In the genomic region with DNA sequence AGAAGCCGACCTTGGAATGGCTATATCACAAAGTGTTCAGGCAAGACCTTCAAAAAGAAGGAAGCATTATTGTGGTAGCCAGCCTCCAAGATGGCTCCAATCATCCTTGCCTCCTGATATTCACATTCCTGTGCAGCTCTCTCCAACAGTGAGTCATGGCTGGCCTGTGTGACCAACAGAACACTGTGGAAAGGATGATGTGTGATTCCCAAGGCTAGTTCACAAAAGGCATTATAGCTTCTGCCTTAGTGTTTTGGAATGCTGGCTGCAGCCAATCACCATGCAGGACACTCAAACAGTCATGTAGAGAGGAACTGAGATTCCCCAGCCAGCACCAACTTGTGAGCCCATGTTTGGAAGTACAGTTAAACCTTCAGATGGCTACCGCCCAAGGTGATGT, we compare ENCODE assay signal across 13 cellular contexts.
DNase-seq lines count a peak whose midpoint lies in the region; ATAC-seq and TF ChIP-seq lines count a peak whose summit lies in the region.
"Had no signal": no experiment of that assay in that cellular context is flagged by ENCODE, and none has a peak within 500 bp of the region (broad histone marks: within the 10 kb centered on the region; RNA-seq: fewer than 3 reads in every experiment).

No MANE protein-coding gene starts in this region.

- DNase-seq in GM04504 (ENCODE audit: low read depth) (peak; percentile 98), fibroblast of mammary gland (ENCODE audit: low read depth) (peak; percentile 100), trophoblast cell (peak; percentile 41 to 72), left ventricle myocardium inferior (no peak)
- no peak for DNase-seq in stimulated activated CD4-positive, alpha-beta T cell treated with anti-CD3 and anti-CD28 coated beads, Interleukin-15, amount 100 ng/mL, for 24 hours
- DNase-seq: activated effector memory CD4-positive, alpha-beta T cell treated with Interleukin-2 at 50 U/mL for 16 hours; DMS 273 treated with DMSO at 0.1 percent for 48 hours; effector CD4-positive, alpha-beta T cell; NCI-H2081 treated with DMSO at 0.1 percent for 48 hours had no signal

- H3K27ac ChIP-seq in trophoblast cell (ENCODE audit: low read depth, low read length) (no peak overlapping the region), left ventricle myocardium inferior (replicated peaks) (no peak overlapping the region)

- no peak overlapping the region for H3K4me3 ChIP-seq in fibroblast of mammary gland (ENCODE audit: control insufficient read depth, low read depth, low read length)
- H3K4me3 ChIP-seq in trophoblast cell (ENCODE audit: low read depth, low read length) = no peak overlapping the region
- H3K4me3 ChIP-seq in left ventricle myocardium inferior = no peak overlapping the region

- H2BK120ac ChIP-seq in trophoblast cell (ENCODE audit: insufficient read depth, low read length, poor library complexity) = no peak overlapping the region

- peak; percentile 100 for ATAC-seq in SK-N-SH treated with all-trans-retinoic acid at 6 μM for 48 hours
- no peak for ATAC-seq in HG02798 (IDR thresholded peaks at IDR 0.05; ENCODE audit: poor library complexity, unreplicated experiment)
- no peak for ATAC-seq in GM18517 (IDR thresholded peaks at IDR 0.05; ENCODE audit: unreplicated experiment)
- ATAC-seq: activated CD4-positive, CD25-positive, alpha-beta regulatory T cell treated with anti-CD3 and anti-CD28 coated beads, Interleukin-2, amount 50 U/mL, for 24 hours had no signal

- H3K4ac ChIP-seq in trophoblast cell (ENCODE audit: low read depth, low read length) = no peak overlapping the region

- no peak overlapping the region for H4K12ac ChIP-seq in trophoblast cell (ENCODE audit: low read depth, low read length)

- H3K4me2 ChIP-seq in trophoblast cell (ENCODE audit: low read length) = no peak overlapping the region

- peaks cover 0 to 2% of the 10 kb centered on the region in 2 experiments for H3K36me3 ChIP-seq in trophoblast cell (ENCODE audit: control insufficient read depth in 1 of 2, insufficient read depth in 2 of 2, low read length in 2 of 2)
- peaks cover 55% of the 10 kb centered on the region for H3K36me3 ChIP-seq in left ventricle myocardium inferior

- H4K8ac ChIP-seq in trophoblast cell (ENCODE audit: low read depth, low read length) = no peak overlapping the region

- H3K79me1 ChIP-seq in trophoblast cell (ENCODE audit: low read length) = no peaks in the 10 kb centered on the region

- no CpG with 5 or more reads among the region's 2 CpGs for WGBS in trophoblast cell (ENCODE audit: extremely low coverage, insufficient coverage, insufficient read length)

- no peak overlapping the region for H4K91ac ChIP-seq in trophoblast cell (ENCODE audit: low read depth, low read length)

- no peaks in the 10 kb centered on the region for H3K27me3 ChIP-seq in trophoblast cell (ENCODE audit: insufficient read depth, low read length)
- no peaks in the 10 kb centered on the region for H3K27me3 ChIP-seq in left ventricle myocardium inferior (ENCODE audit: low read depth)

- no peak overlapping the region for H2BK5ac ChIP-seq in trophoblast cell (ENCODE audit: low read depth, low read length, poor library complexity)

- H3K23ac ChIP-seq in trophoblast cell (ENCODE audit: low read length) = no peak overlapping the region

- no peak overlapping the region for H3K9ac ChIP-seq in trophoblast cell (ENCODE audit: low read length)

- no peak overlapping the region for H3K18ac ChIP-seq in trophoblast cell (ENCODE audit: low read length)

- no peak overlapping the region for H2AFZ ChIP-seq in trophoblast cell (ENCODE audit: insufficient read depth, low read length, poor library complexity)

- intact Hi-C loops in left ventricle myocardium inferior (cut with micrococcal nuclease) = no loop called here

- H2AK5ac ChIP-seq in trophoblast cell (ENCODE audit: low read length) = no peak overlapping the region

- no peak overlapping the region for H3K14ac ChIP-seq in trophoblast cell (ENCODE audit: low read length)

- TF ChIP-seq CTCF in fibroblast of mammary gland (conservative IDR thresholded peaks at IDR 0.05; ENCODE audit: control insufficient read depth, insufficient read depth, low read depth, low read length) (no peak), left ventricle myocardium inferior (IDR thresholded peaks at IDR 0.05; ENCODE audit: borderline replicate concordance) (no peak)

- no peak overlapping the region for H2BK12ac ChIP-seq in trophoblast cell (ENCODE audit: low read length)

- no peaks in the 10 kb centered on the region for H3K79me2 ChIP-seq in trophoblast cell (ENCODE audit: control insufficient read depth, insufficient read depth, low read length, poor library complexity)

- H3K4me1 ChIP-seq in trophoblast cell (ENCODE audit: control insufficient read depth in 1 of 2, insufficient read depth in 2 of 2, low read length in 2 of 2) (peaks cover 0 to 2% of the 10 kb centered on the region in 2 experiments), left ventricle myocardium inferior (peaks cover 3% of the 10 kb centered on the region)

- no peaks in the 10 kb centered on the region for H3K9me3 ChIP-seq in trophoblast cell (ENCODE audit: insufficient read depth, low read depth, low read length)
- H3K9me3 ChIP-seq in left ventricle myocardium inferior (replicated peaks) = no peaks in the 10 kb centered on the region

TF ChIP-seq in SK-N-SH treated with all-trans-retinoic acid at 6 μM for 48 hours, 23 proteins besides CTCF, POLR2A, EP300 and RAD21:
- TF ChIP-seq, protein P1, sequence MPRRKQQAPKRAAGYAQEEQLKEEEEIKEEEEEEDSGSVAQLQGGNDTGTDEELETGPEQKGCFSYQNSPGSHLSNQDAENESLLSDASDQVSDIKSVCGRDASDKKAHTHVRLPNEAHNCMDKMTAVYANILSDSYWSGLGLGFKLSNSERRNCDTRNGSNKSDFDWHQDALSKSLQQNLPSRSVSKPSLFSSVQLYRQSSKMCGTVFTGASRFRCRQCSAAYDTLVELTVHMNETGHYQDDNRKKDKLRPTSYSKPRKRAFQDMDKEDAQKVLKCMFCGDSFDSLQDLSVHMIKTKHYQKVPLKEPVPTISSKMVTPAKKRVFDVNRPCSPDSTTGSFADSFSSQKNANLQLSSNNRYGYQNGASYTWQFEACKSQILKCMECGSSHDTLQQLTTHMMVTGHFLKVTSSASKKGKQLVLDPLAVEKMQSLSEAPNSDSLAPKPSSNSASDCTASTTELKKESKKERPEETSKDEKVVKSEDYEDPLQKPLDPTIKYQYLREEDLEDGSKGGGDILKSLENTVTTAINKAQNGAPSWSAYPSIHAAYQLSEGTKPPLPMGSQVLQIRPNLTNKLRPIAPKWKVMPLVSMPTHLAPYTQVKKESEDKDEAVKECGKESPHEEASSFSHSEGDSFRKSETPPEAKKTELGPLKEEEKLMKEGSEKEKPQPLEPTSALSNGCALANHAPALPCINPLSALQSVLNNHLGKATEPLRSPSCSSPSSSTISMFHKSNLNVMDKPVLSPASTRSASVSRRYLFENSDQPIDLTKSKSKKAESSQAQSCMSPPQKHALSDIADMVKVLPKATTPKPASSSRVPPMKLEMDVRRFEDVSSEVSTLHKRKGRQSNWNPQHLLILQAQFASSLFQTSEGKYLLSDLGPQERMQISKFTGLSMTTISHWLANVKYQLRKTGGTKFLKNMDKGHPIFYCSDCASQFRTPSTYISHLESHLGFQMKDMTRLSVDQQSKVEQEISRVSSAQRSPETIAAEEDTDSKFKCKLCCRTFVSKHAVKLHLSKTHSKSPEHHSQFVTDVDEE (CRISPR knock-in tag; IDR thresholded peaks at IDR 0.05) = no peak
- TF ChIP-seq ISL1 (CRISPR knock-in tag; IDR thresholded peaks at IDR 0.05) (no peak), ZNF8 (CRISPR knock-in tag; IDR thresholded peaks at IDR 0.05) (no peak), BACH2 (CRISPR knock-in tag; IDR thresholded peaks at IDR 0.05; ENCODE audit: borderline replicate concordance) (no peak), TOX (CRISPR knock-in tag; IDR thresholded peaks at IDR 0.05; ENCODE audit: borderline replicate concordance) (peak; percentile 30; the same call in 1 of the 2 replicates), ARNTL (CRISPR knock-in tag; IDR thresholded peaks at IDR 0.05; ENCODE audit: borderline replicate concordance, low read depth) (no peak), ZNF70 (CRISPR knock-in tag; IDR thresholded peaks at IDR 0.05) (no peak), RARB (CRISPR knock-in tag; IDR thresholded peaks at IDR 0.05) (no peak), ZFP3 (CRISPR knock-in tag; IDR thresholded peaks at IDR 0.05) (0 out of 2 replicates have a peak, but pooled peaks have one; percentile 51), ZFP30 (CRISPR knock-in tag; IDR thresholded peaks at IDR 0.05) (peak; percentile 68), CSDC2 (CRISPR knock-in tag; IDR thresholded peaks at IDR 0.05) (peak; percentile 87; the same call in 1 of the 2 replicates), SNAI2 (CRISPR knock-in tag; IDR thresholded peaks at IDR 0.05) (peak; percentile 66; the same call in 1 of the 2 replicates)

Comparison
In these comparisons a context has a peak if more than half of its experiments do, and no peak if none do; other contexts are left out.
1. DNase-seq: peak in GM04504 (single experiment), fibroblast of mammary gland (single experiment) and trophoblast cell (2 of 2); none in stimulated activated CD4-positive, alpha-beta T cell treated with anti-CD3 and anti-CD28 coated beads, Interleukin-15, amount 100 ng/mL, for 24 hours (single experiment) and left ventricle myocardium inferior (single experiment).